In genomic region chr10:102001435-102002068, GRCh38 we compare ENCODE assay signal across 8 cellular contexts. TPM values are rescaled to one million over a fixed set of nuclear protein-coding genes. Genes with fewer than 3 reads are reported as not detected.
A peak's percentile ranks its signal among the peaks of the same experiment; 100 is the strongest.
DNase-seq lines count a peak whose midpoint lies in the region; ATAC-seq and TF ChIP-seq lines count a peak whose summit lies in the region.
"Had no signal": no experiment of that assay in that cellular context is flagged by ENCODE, and none has a peak within 500 bp of the region (broad histone marks: within the 10 kb centered on the region; RNA-seq: fewer than 3 reads in every experiment).

No MANE protein-coding gene starts in this region.

- H3K36me3 ChIP-seq in gastrocnemius medialis (peaks cover 0 to 61% of the 10 kb centered on the region in 2 donors), osteoblast (ENCODE audit: insufficient read depth, low read length) (peaks cover 17% of the 10 kb centered on the region)

- TF ChIP-seq POLR2A in gastrocnemius medialis (IDR thresholded peaks at IDR 0.05) = no peak

- in situ Hi-C loops in gastrocnemius medialis (cut with MboI; ENCODE audit: low sequenced_read_pairs in 4 of 4) = loop anchor here in 2 of 4 donors (10.0 kb wide), 2 partner anchors 107 to 397 kb away; no protein-coding TSS in a partner anchor

- H2AFZ ChIP-seq in osteoblast (ENCODE audit: low read length) = no peak overlapping the region

- no peak overlapping the region for H3K4me2 ChIP-seq in osteoblast (ENCODE audit: insufficient read depth, low read length)

- no peaks in the 10 kb centered on the region for H3K4me1 ChIP-seq in gastrocnemius medialis
- H3K4me1 ChIP-seq in osteoblast (ENCODE audit: insufficient read depth, low read length) = peaks cover 29% of the 10 kb centered on the region

- TF ChIP-seq CTCF in gastrocnemius medialis (IDR thresholded peaks at IDR 0.05 in 4 of 5, conservative IDR thresholded peaks at IDR 0.05 in 1 of 5) (no peak), osteoblast (IDR thresholded peaks at IDR 0.05; ENCODE audit: extremely low read depth, low read depth, low read length) (no peak)

- H4K20me1 ChIP-seq in osteoblast (ENCODE audit: insufficient read depth, low read length) = no peaks in the 10 kb centered on the region

- H3K27ac ChIP-seq in gastrocnemius medialis (no peak overlapping the region), osteoblast (ENCODE audit: low read depth, low read length) (no peak overlapping the region)

- peak overlapping the region in 6 of 10 donors; percentile 11 to 83 (median 63) for H3K27ac Mint-ChIP-seq in naive thymus-derived CD8-positive, alpha-beta T cell

- no peaks in the 10 kb centered on the region for H3K27me3 Mint-ChIP-seq in naive thymus-derived CD8-positive, alpha-beta T cell

- no peaks in the 10 kb centered on the region for H3K9me3 Mint-ChIP-seq in naive thymus-derived CD8-positive, alpha-beta T cell

- H3K4me1 Mint-ChIP-seq in naive thymus-derived CD8-positive, alpha-beta T cell = peaks cover 12 to 49% (median 14%) of the 10 kb centered on the region in 4 donors

- H3K9me3 ChIP-seq in gastrocnemius medialis (no peaks in the 10 kb centered on the region), osteoblast (ENCODE audit: low read depth, low read length) (no peaks in the 10 kb centered on the region)

- H3K36me3 Mint-ChIP-seq in naive thymus-derived CD8-positive, alpha-beta T cell = peaks cover 14 to 80% (median 23%) of the 10 kb centered on the region in 3 donors

- ATAC-seq in GM18517 (IDR thresholded peaks at IDR 0.05; ENCODE audit: unreplicated experiment) (peak; percentile 62), GM21717 (IDR thresholded peaks at IDR 0.05; ENCODE audit: unreplicated experiment) (peak; percentile 60), gastrocnemius medialis (no peak)
- peak in 1 of 2 donors; percentile 41 for ATAC-seq in naive thymus-derived CD8-positive, alpha-beta T cell
- ATAC-seq: right cardiac atrium had no signal

- no peaks in the 10 kb centered on the region for H3K79me2 ChIP-seq in osteoblast (ENCODE audit: insufficient read depth, low read length)

- POLR2A ChIA-PET in naive thymus-derived CD8-positive, alpha-beta T cell (lab: Charles Lee) = no interaction called here

- peak; percentile 83 for DNase-seq in MV-4-11 (lab: John Stamatoyannopoulos, UW)
- peak in 1 of 10 donors; percentile 9 for DNase-seq in naive thymus-derived CD8-positive, alpha-beta T cell
- no peak for DNase-seq in gastrocnemius medialis
- DNase-seq in osteoblast (ENCODE audit: insufficient read length, low spot score, missing footprints) = no peak
- DNase-seq in RKO (ENCODE audit: low spot score) = no peak
- DNase-seq: right cardiac atrium had no signal

- intact Hi-C loops in gastrocnemius medialis (cut with DNase I; ENCODE audit: low total_unique reads) = no loop called here

- peak overlapping the region in 1 of 10 donors; percentile 54 for H3K4me3 Mint-ChIP-seq in naive thymus-derived CD8-positive, alpha-beta T cell

- no peaks in the 10 kb centered on the region for H3K27me3 ChIP-seq in gastrocnemius medialis
- H3K27me3 ChIP-seq in osteoblast (ENCODE audit: insufficient read depth, low read length) = no peaks in the 10 kb centered on the region

- H3K4me3 ChIP-seq in gastrocnemius medialis (no peak overlapping the region), osteoblast (ENCODE audit: insufficient read depth, low read length) (no peak overlapping the region)

RNA-seq across cellular contexts. Expression of gene ARMH3, which starts 54.4 kb away (rescaled TPM):
- 10 to 100 TPM; 29.9 to 30.2 TPM for total RNA-seq in naive thymus-derived CD8-positive, alpha-beta T cell
- polyA plus RNA-seq in naive thymus-derived CD8-positive, alpha-beta T cell = 10 to 100 TPM; 19.9 to 23.1 (median 21.7) TPM
- total RNA-seq in gastrocnemius medialis (10 to 100 TPM in 3 of 4 donors, 1 to 10 TPM in 1; 9.7 to 14.9 (median 13.4) TPM), osteoblast (9.1 and 9.4 TPM in 2 replicates)

Comparison
In these comparisons a context has a peak if more than half of its experiments do, and no peak if none do; other contexts are left out.
1. ATAC-seq: peak in GM18517 (single experiment) and GM21717 (single experiment); none in gastrocnemius medialis (0 of 2).